1 cellular context compared by ENCODE assay signal in genomic region chr1:110291241-110292030, GRCh38.
TF ChIP-seq lines count a peak whose summit lies in the region.

No MANE protein-coding gene starts in this region.

TF ChIP-seq in K562, 482 proteins besides CTCF, POLR2A, EP300 and RAD21:
- TF ChIP-seq ZNF197 (CRISPR knock-in tag; IDR thresholded peaks at IDR 0.05; ENCODE audit: low read depth), result no peak
- no peak for TF ChIP-seq ZNF318 (IDR thresholded peaks at IDR 0.05; ENCODE audit: borderline replicate concordance in 1 of 2, low read depth in 1 of 2)
- TF ChIP-seq NEUROD1 (IDR thresholded peaks at IDR 0.05; ENCODE audit: borderline replicate concordance, low read depth, low read length, partially characterized antibody), result no peak
- no peak for TF ChIP-seq ZNF445 (CRISPR knock-in tag; IDR thresholded peaks at IDR 0.05; ENCODE audit: low read depth)
- TF ChIP-seq ZKSCAN8 (CRISPR knock-in tag; IDR thresholded peaks at IDR 0.05), result no peak
- TF ChIP-seq MAFK (IDR thresholded peaks at IDR 0.05; ENCODE audit: low read length), result no peak
- no peak for TF ChIP-seq TSHZ1 (CRISPR knock-in tag; IDR thresholded peaks at IDR 0.05)
- no peak for TF ChIP-seq NCOR1 (IDR thresholded peaks at IDR 0.05)
- no peak for TF ChIP-seq ZNF354B (CRISPR knock-in tag; IDR thresholded peaks at IDR 0.05)
- no peak for TF ChIP-seq ZNF449 (CRISPR knock-in tag; IDR thresholded peaks at IDR 0.05)
